ENCODE assay signal across 26 cellular contexts in the genomic region with DNA sequence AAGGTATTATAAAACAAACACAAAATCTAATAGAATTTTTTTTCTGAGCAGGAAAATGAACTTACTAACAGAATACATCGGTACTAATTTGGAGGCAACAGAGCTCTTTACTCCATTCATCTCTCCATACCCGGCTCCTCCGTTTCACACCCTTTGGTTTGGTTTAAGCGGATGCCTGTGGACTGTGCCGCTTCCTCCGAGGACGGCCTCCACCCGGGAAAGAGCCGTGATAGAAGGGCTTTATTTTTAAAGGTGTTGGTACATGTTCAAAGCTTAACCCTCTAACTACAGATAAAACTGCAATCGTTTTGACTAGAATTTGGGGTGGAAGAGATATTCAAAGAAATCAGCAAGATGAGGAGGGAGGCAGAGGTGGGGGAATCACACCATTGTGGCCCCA. TPM values are rescaled to one million over a fixed set of nuclear protein-coding genes. Genes with fewer than 3 reads are reported as not detected.
A peak's percentile ranks its signal among the peaks of the same experiment; 100 is the strongest.
DNase-seq lines count a peak whose midpoint lies in the region; ATAC-seq, FAIRE-seq and TF ChIP-seq lines count a peak whose summit lies in the region.
"Had no signal": no experiment of that assay in that cellular context is flagged by ENCODE, and none has a peak within 500 bp of the region (broad histone marks: within the 10 kb centered on the region; RNA-seq: fewer than 3 reads in every experiment).

No MANE protein-coding gene starts in this region.

- peaks cover 7 to 11% of the 10 kb centered on the region in 2 donors for H3K4me1 Mint-ChIP-seq in natural killer cell treated with Interleukin-12 subunit alpha and Interleukin-12 subunit beta and Interleukin-15 and Interleukin-18, amount 100 ng/mL, for 72 hours (ENCODE audit: low read depth in 2 of 2)

- peaks cover 0 to 31% (median 0%) of the 10 kb centered on the region in 9 donors for H3K36me3 ChIP-seq in heart right ventricle
- H3K36me3 ChIP-seq in K562 (ENCODE audit: control insufficient read depth, insufficient read depth, low read length), result no peaks in the 10 kb centered on the region
- no peaks in the 10 kb centered on the region for H3K36me3 ChIP-seq in urinary bladder (ENCODE audit: insufficient read depth)

- no TSS peak for BruUV-seq in K562 (replicated peaks; lab: Mats Ljungman, UMichigan)

- no peaks in the 10 kb centered on the region for H3K9me3 ChIP-seq in heart right ventricle
- H3K9me3 ChIP-seq in right cardiac atrium (ENCODE audit: control insufficient read depth, low read length), result no peaks in the 10 kb centered on the region
- peaks cover 9% of the 10 kb centered on the region for H3K9me3 ChIP-seq in K562 (replicated peaks; ENCODE audit: control insufficient read depth, insufficient read depth, low read depth, low read length)
- H3K9me3 ChIP-seq: SK-N-SH, tibial artery had no signal

- TF ChIP-seq CTCF in heart right ventricle (IDR thresholded peaks at IDR 0.05) (no peak), K562 (IDR thresholded peaks at IDR 0.05 in 2 of 3, conservative IDR thresholded peaks at IDR 0.05 in 1 of 3; ENCODE audit: insufficient read depth in 2 of 3, low read depth in 1 of 3, low read length in 3 of 3) (no peak)

- CTCF ChIA-PET in K562 (lab: Yijun Ruan, JAX; ENCODE audit: low intra/inter-chr PET ratio), result no interaction called here

- DNase-seq in heart right ventricle, result no peak
- DNase-seq in right cardiac atrium, result no peak
- DNase-seq in K562 (ENCODE audit: extremely low read depth in 1 of 4, low spot score in 3 of 4), result no peak
- no peak for DNase-seq in natural killer cell treated with Interleukin-12 subunit alpha and Interleukin-12 subunit beta and Interleukin-15 and Interleukin-18, amount 100 ng/mL, for 72 hours (ENCODE audit: low spot score)
- DNase-seq in NCI-H510A (lab: John Stamatoyannopoulos, UW), result no peak
- DNase-seq: activated CD4-positive, alpha-beta T cell treated with anti-CD3 and anti-CD28 coated beads for 4 hours; activated naive CD8-positive, alpha-beta T cell treated with anti-CD3 and anti-CD28 coated beads, Interleukin-2, amount 50 U/mL, for 24 hours; activated T-cell treated with anti-CD3 and anti-CD28 coated beads for 4 hours; DMS79; foreskin melanocyte; left colon; NCI-H187 treated with DMSO at 0.1 percent for 48 hours; NCI-H446; nucleus accumbens; retina; SK-N-SH had no signal

- H3K4me3 Mint-ChIP-seq in natural killer cell treated with Interleukin-12 subunit alpha and Interleukin-12 subunit beta and Interleukin-15 and Interleukin-18, amount 100 ng/mL, for 72 hours, result peak overlapping the region; percentile 30
- H3K4me3 Mint-ChIP-seq: activated naive CD8-positive, alpha-beta T cell treated with anti-CD3 and anti-CD28 coated beads, Interleukin-2, amount 50 U/mL, for 24 hours had no signal

- H3K9me3 Mint-ChIP-seq in natural killer cell treated with Interleukin-12 subunit alpha and Interleukin-12 subunit beta and Interleukin-15 and Interleukin-18, amount 100 ng/mL, for 72 hours, result no peaks in the 10 kb centered on the region
- H3K9me3 Mint-ChIP-seq: activated naive CD8-positive, alpha-beta T cell treated with anti-CD3 and anti-CD28 coated beads, Interleukin-2, amount 50 U/mL, for 24 hours; mesothelial cell of epicardium had no signal

- H2AFZ ChIP-seq in K562 (ENCODE audit: low read depth, low read length), result no peak overlapping the region

- intact Hi-C loops in heart right ventricle (cut with DNase I) (loop anchor here in 5 of 10 donors (5.0 to 10.0 kb wide), 4 partner anchors 45 to 128 kb away; no protein-coding TSS in a partner anchor), right cardiac atrium (cut with DNase I) (loop anchor here in 1 of 4 donors (10.0 kb wide), 1 partner anchor 108 kb away; no protein-coding TSS in a partner anchor), K562 (cut with micrococcal nuclease) (no loop called here)

- TF ChIP-seq POLR2A in K562 (conservative IDR thresholded peaks at IDR 0.05), result no peak

- H3K9me1 ChIP-seq in K562 (ENCODE audit: control insufficient read depth, insufficient read depth, low read length), result no peaks in the 10 kb centered on the region

- peaks cover 0 to 52% (median 21%) of the 10 kb centered on the region in 9 donors for H3K4me1 ChIP-seq in heart right ventricle
- no peaks in the 10 kb centered on the region for H3K4me1 ChIP-seq in right cardiac atrium (ENCODE audit: control insufficient read depth, insufficient read depth, low read length)
- peaks cover 0 to 6% of the 10 kb centered on the region in 2 experiments; a peak in 1 of 5 replicates for H3K4me1 ChIP-seq in K562 (replicated peaks in 1 of 2; ENCODE audit: control insufficient read depth in 2 of 2, insufficient read depth in 2 of 2, low read length in 2 of 2)
- no peaks in the 10 kb centered on the region for H3K4me1 ChIP-seq in urinary bladder (ENCODE audit: insufficient read depth)

- no peaks in the 10 kb centered on the region for H3K36me3 Mint-ChIP-seq in natural killer cell treated with Interleukin-12 subunit alpha and Interleukin-12 subunit beta and Interleukin-15 and Interleukin-18, amount 100 ng/mL, for 72 hours
- H3K36me3 Mint-ChIP-seq: mesothelial cell of epicardium had no signal

- H3K4me2 ChIP-seq in K562 (ENCODE audit: insufficient read depth, low read length), result no peak overlapping the region
- H3K4me2 ChIP-seq: SK-N-SH had no signal

- POLR2A ChIA-PET in K562 (lab: Yijun Ruan, JAX), result interaction anchor here (1.4 kb wide), 1 partner anchor 9 kb away, joined by 4 read pairs; no protein-coding TSS in a partner anchor

- H3K27ac ChIP-seq in heart right ventricle, result peak overlapping the region in 8 of 10 donors; percentile 1 to 80 (median 61)
- no peak overlapping the region for H3K27ac ChIP-seq in right cardiac atrium (ENCODE audit: low read length)
- no peak overlapping the region for H3K27ac ChIP-seq in K562 (ENCODE audit: extremely low read depth, low read depth, low read length)
- no peak overlapping the region for H3K27ac ChIP-seq in urinary bladder (ENCODE audit: low read depth)

- no peaks in the 10 kb centered on the region for H4K20me1 ChIP-seq in K562 (replicated peaks; ENCODE audit: control insufficient read depth, insufficient read depth, low read length)

- H3K27me3 Mint-ChIP-seq in natural killer cell treated with Interleukin-12 subunit alpha and Interleukin-12 subunit beta and Interleukin-15 and Interleukin-18, amount 100 ng/mL, for 72 hours, result peaks cover 7 to 10% of the 10 kb centered on the region in 2 donors

- H3K4me3 ChIP-seq in heart right ventricle (peak overlapping the region in 3 of 10 donors; percentile 74 to 78 (median 74)), right cardiac atrium (ENCODE audit: low read length) (no peak overlapping the region), K562 (no peak overlapping the region), urinary bladder (ENCODE audit: low read depth, low read length) (peak overlapping the region; percentile 90)

- no peak for TF ChIP-seq EP300 in K562 (IDR thresholded peaks at IDR 0.05; ENCODE audit: low read length)

- no peak for FAIRE-seq in K562 (lab: Jason Lieb, UNC)
- FAIRE-seq: bronchial epithelial cell, RCC 7860, TTC549 had no signal

- no peak overlapping the region for H3K9ac ChIP-seq in K562 (ENCODE audit: insufficient read depth in 1 of 2, low read depth in 2 of 2, low read length in 2 of 2)
- H3K9ac ChIP-seq: SK-N-SH had no signal

- in situ Hi-C loops in K562 (cut with MboI), result no loop called here

- WGBS in heart right ventricle, 2 donors, result 41 to 46% methylated on average over 10 of the region's 10 CpGs
- WGBS in right cardiac atrium, result 49% methylated on average over 10 of the region's 10 CpGs
- WGBS in K562 (ENCODE audit: insufficient coverage, low coverage, missing lambda C conversion rate), result 0% methylated on average over 10 of the region's 10 CpGs
- WGBS in urinary bladder, result 78% methylated on average over 10 of the region's 10 CpGs

- H3K79me2 ChIP-seq in K562 (ENCODE audit: control insufficient read depth, insufficient read depth, low read length), result no peaks in the 10 kb centered on the region

- ATAC-seq in heart right ventricle, result no peak
- no peak for ATAC-seq in right cardiac atrium
- no peak for ATAC-seq in K562
- no peak for ATAC-seq in natural killer cell treated with Interleukin-12 subunit alpha and Interleukin-12 subunit beta and Interleukin-15 and Interleukin-18, amount 100 ng/mL, for 72 hours
- no peak for ATAC-seq in HG03135 (IDR thresholded peaks at IDR 0.05; ENCODE audit: unreplicated experiment)
- no peak for ATAC-seq in GM19397 (IDR thresholded peaks at IDR 0.05; ENCODE audit: unreplicated experiment)
- ATAC-seq: activated naive CD8-positive, alpha-beta T cell treated with anti-CD3 and anti-CD28 coated beads, Interleukin-2, amount 50 U/mL, for 24 hours; left colon had no signal

- no peak for TF ChIP-seq RAD21 in K562 (CRISPR knock-in tag; conservative IDR thresholded peaks at IDR 0.05 in 1 of 2, IDR thresholded peaks at IDR 0.05 in 1 of 2)

- H3K27me3 ChIP-seq in heart right ventricle, result peaks cover 0 to 54% (median 18%) of the 10 kb centered on the region in 7 donors
- H3K27me3 ChIP-seq in right cardiac atrium (ENCODE audit: control insufficient read depth, insufficient read depth), result no peaks in the 10 kb centered on the region
- peaks cover 35 to 58% of the 10 kb centered on the region in 2 experiments for H3K27me3 ChIP-seq in K562 (ENCODE audit: control insufficient read depth in 2 of 2, insufficient read depth in 2 of 2, low read length in 2 of 2)
- H3K27me3 ChIP-seq: tibial artery had no signal

- no peak overlapping the region for H3K27ac Mint-ChIP-seq in natural killer cell treated with Interleukin-12 subunit alpha and Interleukin-12 subunit beta and Interleukin-15 and Interleukin-18, amount 100 ng/mL, for 72 hours
- H3K27ac Mint-ChIP-seq: activated naive CD8-positive, alpha-beta T cell treated with anti-CD3 and anti-CD28 coated beads, Interleukin-2, amount 50 U/mL, for 24 hours; mesothelial cell of epicardium had no signal

RNA-seq across cellular contexts. Expression of gene VIPR2, which starts 1.9 kb away (rescaled TPM):
- total RNA-seq in heart right ventricle (10 to 100 TPM; 11.4 to 30.6 (median 19.4) TPM), right cardiac atrium (10 to 100 TPM in 2 of 4 donors, 1 to 10 TPM in 2; 9.3 to 13.7 (median 10.1) TPM), K562 (2014; rRNA removed) (not detected in 2 replicates), K562 (2014; rRNA removed; fragmentation: Illumina TruSeq; extraction: Trizol) (not detected in 2 replicates), K562 (2015; rRNA removed; fragmentation: Illumina TruSeq; extraction: Trizol) (not detected in 2 replicates), K562 (2021) (0.04 TPM in 1 of 2 replicates, not detected in the other), urinary bladder (2.0 TPM)
- polyA plus RNA-seq in heart right ventricle (10 to 100 TPM in 1 of 2 donors, 1 to 10 TPM in 1; 3.0 to 20.9 TPM), right cardiac atrium (7.3 TPM), K562 (2011; rRNA removed) (not detected in 2 replicates), K562 (2014; fragmentation: Illumina TruSeq; extraction: Trizol) (not detected in 2 replicates), K562 (2014; fragmentation: Nextera tagmentation; extraction: Ambion mirVana) (not detected), K562 (2014; rRNA removed) (not detected in 2 replicates), urinary bladder (7.8 TPM)
- not detected in 2 replicates for total RNA-seq in K562 (2011; cell fraction: chromatin; rRNA removed; ENCODE audit: low replicate concordance)
- 0.17 TPM in 1 of 2 replicates, not detected in the other for total RNA-seq in K562 (2011; cell fraction: nucleolus; rRNA removed)
- not detected in 2 replicates for total RNA-seq in K562 (2011; cell fraction: nucleoplasm; rRNA removed)
- polyA plus RNA-seq in K562 (2011; cell fraction: cytosol; rRNA removed), result not detected in 2 replicates
- polyA plus RNA-seq in K562 (2011; cell fraction: nucleus; rRNA removed), result not detected in 2 replicates
- 0.31 and 0.54 TPM in 2 replicates for polyA plus RNA-seq in K562 (2012)
- not detected in 2 replicates for polyA minus RNA-seq in K562 (2011; rRNA and poly(A)+ RNA removed)
- 0.57 TPM in 1 of 2 replicates, not detected in the other for polyA minus RNA-seq in K562 (2011; cell fraction: cytosol; rRNA and poly(A)+ RNA removed)
- 0.11 TPM in 1 of 2 replicates, not detected in the other for polyA minus RNA-seq in K562 (2011; cell fraction: nucleus; rRNA and poly(A)+ RNA removed)
- total RNA-seq in natural killer cell treated with Interleukin-12 subunit alpha and Interleukin-12 subunit beta and Interleukin-15 and Interleukin-18, amount 100 ng/mL, for 72 hours, result under 1 TPM; 0.36 to 0.45 TPM
- total RNA-seq: bronchial epithelial cell, dermis microvascular lymphatic vessel endothelial cell, epithelial cell of proximal tubule had no signal
- polyA plus RNA-seq: SK-N-SH had no signal

Comparison
In these comparisons a context has a peak if more than half of its experiments do, and no peak if none do; other contexts are left out.
1. H3K27ac ChIP-seq: peak in heart right ventricle (8 of 10); none in right cardiac atrium (single experiment), K562 (single experiment) and urinary bladder (single experiment).